In the genomic region with DNA sequence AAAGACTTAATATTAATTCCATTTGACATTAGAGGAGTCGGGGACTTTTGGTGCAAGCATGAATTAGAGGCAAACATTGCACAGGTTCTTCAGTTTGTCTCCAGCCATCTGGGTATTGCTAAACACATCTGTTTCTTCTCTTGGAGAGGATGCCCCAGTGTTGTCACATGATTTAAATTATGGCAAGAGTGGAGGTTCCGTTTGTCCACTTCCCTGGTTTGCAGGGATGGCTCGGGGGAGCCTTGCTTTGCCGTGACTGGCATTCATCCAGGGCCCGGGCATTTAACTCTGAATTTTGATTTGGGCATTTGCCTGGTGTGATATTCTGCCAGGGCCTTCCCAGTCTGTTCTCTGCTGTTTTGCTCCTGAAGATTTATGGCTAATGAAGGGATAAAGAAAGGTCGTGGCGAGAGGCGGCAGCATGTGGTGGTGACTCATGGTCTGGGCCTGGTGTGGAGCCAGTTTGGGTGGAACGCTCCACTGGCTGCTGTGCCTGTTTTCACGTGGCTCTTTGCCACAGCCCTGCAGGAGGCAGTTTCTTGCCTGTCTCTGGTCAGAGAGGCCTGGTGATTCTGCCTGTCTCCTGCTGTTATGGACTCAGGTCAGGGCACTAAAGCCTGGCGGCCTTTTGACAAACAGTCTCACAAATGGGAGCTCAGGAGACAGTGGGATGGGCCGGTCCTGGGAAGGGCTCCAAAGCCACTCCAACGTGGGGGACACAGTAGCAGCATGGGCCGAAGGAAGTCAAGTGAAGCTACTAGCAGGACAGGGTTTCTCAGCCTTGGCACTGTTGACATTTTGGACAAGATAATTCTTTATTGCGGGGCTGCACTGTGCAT, we compare ENCODE assay signal across 8 cellular contexts.
DNase-seq lines count a peak whose midpoint lies in the region; ATAC-seq and TF ChIP-seq lines count a peak whose summit lies in the region.

No MANE protein-coding gene starts in this region.

- intact Hi-C loops in sciatic nerve (cut with DNase I), result no loop called here

- in situ Hi-C loops in HAP-1 (cut with MboI; ENCODE audit: low sequenced_read_pairs), result no loop called here

- no peak for TF ChIP-seq CTCF in right atrium auricular region (IDR thresholded peaks at IDR 0.05)

- H3K27me3 ChIP-seq in right atrium auricular region (no peaks in the 10 kb centered on the region), HAP-1 (ENCODE audit: low read depth) (no peaks in the 10 kb centered on the region)

- H3K36me3 ChIP-seq in right atrium auricular region, result no peaks in the 10 kb centered on the region
- no peaks in the 10 kb centered on the region for H3K36me3 ChIP-seq in HAP-1 (replicated peaks)

- H3K4me1 ChIP-seq in right atrium auricular region, result peaks cover 0 to 33% of the 10 kb centered on the region in 2 donors
- H3K4me1 ChIP-seq in HAP-1, result peaks cover 19% of the 10 kb centered on the region

- ATAC-seq in sciatic nerve, result peak; percentile 97
- no peak for ATAC-seq in GM21367 (IDR thresholded peaks at IDR 0.05; ENCODE audit: unreplicated experiment)

- no peak overlapping the region for H3K4me3 ChIP-seq in right atrium auricular region
- H3K4me3 ChIP-seq in HAP-1, result no peak overlapping the region

- H3K27ac ChIP-seq in angular gyrus (ENCODE audit: low read depth, low read length), result peak overlapping the region; percentile 62
- H3K27ac ChIP-seq in right atrium auricular region, result peak overlapping the region; percentile 76 to 94

- DNase-seq in Ammon's horn (ENCODE audit: low spot score), result peak; percentile 89
- peak; percentile 97 for DNase-seq in LHCN-M2 (ENCODE audit: low read depth)
- peak; percentile 96 for DNase-seq in right atrium auricular region (ENCODE audit: low spot score)
- peak; percentile 92 for DNase-seq in sciatic nerve (ENCODE audit: low spot score)
- DNase-seq in HAP-1 (ENCODE audit: low spot score in 2 of 2), result no peak
- DNase-seq in activated CD4-positive, alpha-beta T cell treated with anti-CD3 and anti-CD28 coated beads, Interleukin-2, amount 50 U/mL, for 1 hour, result no peak

- H3K9me3 ChIP-seq in right atrium auricular region (no peaks in the 10 kb centered on the region), HAP-1 (no peaks in the 10 kb centered on the region)

Comparison
In these comparisons a context has a peak if more than half of its experiments do, and no peak if none do; other contexts are left out.
1. DNase-seq: peak in Ammon's horn (single experiment), LHCN-M2 (single experiment), right atrium auricular region (single experiment) and sciatic nerve (single experiment); none in HAP-1 (0 of 2) and activated CD4-positive, alpha-beta T cell treated with anti-CD3 and anti-CD28 coated beads, Interleukin-2, amount 50 U/mL, for 1 hour (single experiment).